Comparison of ENCODE assay signal across 21 cellular contexts in the genomic region with DNA sequence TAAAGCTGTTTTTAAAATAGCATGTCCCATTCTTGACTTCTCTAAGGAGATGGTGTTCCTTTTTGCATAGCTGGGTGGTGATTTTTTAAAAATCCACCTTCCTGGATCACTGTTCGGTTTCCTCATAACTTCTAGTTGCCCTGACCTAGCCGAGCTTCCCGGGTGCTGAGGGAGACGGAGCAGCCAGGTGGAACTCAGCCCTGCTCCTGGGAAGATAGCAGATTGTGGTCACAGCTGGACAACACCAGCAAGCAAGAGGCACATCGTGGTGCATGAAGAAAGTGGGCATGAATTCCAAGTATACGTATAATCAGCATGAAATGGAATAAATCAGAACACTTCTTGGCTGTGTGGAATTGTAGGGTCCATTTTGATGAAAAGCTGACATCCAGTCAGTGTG.
DNase-seq lines count a peak whose midpoint lies in the region; ATAC-seq lines count a peak whose summit lies in the region.
"Had no signal": no experiment of that assay in that cellular context is flagged by ENCODE, and none has a peak within 500 bp of the region (broad histone marks: within the 10 kb centered on the region; RNA-seq: fewer than 3 reads in every experiment).

No MANE protein-coding gene starts in this region.

- no peaks in the 10 kb centered on the region for H3K27me3 ChIP-seq in skeletal muscle satellite cell (ENCODE audit: control insufficient read depth, insufficient read depth, low read length)
- H3K27me3 ChIP-seq: SJCRH30, stomach, tibial nerve had no signal

- H3K4me1 Mint-ChIP-seq in activated naive CD4-positive, alpha-beta T cell treated with anti-CD3 and anti-CD28 coated beads for 36 hours (ENCODE audit: low read depth): peaks cover 8% of the 10 kb centered on the region
- H3K4me1 Mint-ChIP-seq in activated T-helper 17 cell treated with anti-CD3 and anti-CD28 coated beads, Interleukin-2, amount 50 U/mL, for 72 hours: peaks cover 6% of the 10 kb centered on the region

- no peak overlapping the region for H3K4me3 ChIP-seq in skeletal muscle satellite cell (ENCODE audit: low read length)
- H3K4me3 ChIP-seq: dorsolateral prefrontal cortex, SJCRH30, stomach, tibial nerve had no signal

- H3K4me2 ChIP-seq in skeletal muscle satellite cell (ENCODE audit: low read length): no peak overlapping the region

- no peaks in the 10 kb centered on the region for H3K27me3 Mint-ChIP-seq in activated naive CD4-positive, alpha-beta T cell treated with anti-CD3 and anti-CD28 coated beads for 36 hours (ENCODE audit: low read depth)
- H3K27me3 Mint-ChIP-seq in activated T-helper 17 cell treated with anti-CD3 and anti-CD28 coated beads, Interleukin-2, amount 50 U/mL, for 72 hours: no peaks in the 10 kb centered on the region
- H3K27me3 Mint-ChIP-seq: CD4-positive, alpha-beta memory T cell had no signal

- no peaks in the 10 kb centered on the region for H3K9me3 ChIP-seq in skeletal muscle satellite cell (replicated peaks; ENCODE audit: low read length)
- H3K9me3 ChIP-seq: stomach, tibial nerve had no signal

- CTCF ChIA-PET in activated naive CD4-positive, alpha-beta T cell treated with anti-CD3 and anti-CD28 coated beads for 36 hours (lab: Charles Lee): interaction anchor here (1.2 to 1.8 kb wide), 3 partner anchors 311 to 366 kb away, joined by 4 to 9 read pairs (median 4); a partner anchor contains a TSS

- no peak overlapping the region for H3K27ac Mint-ChIP-seq in activated naive CD4-positive, alpha-beta T cell treated with anti-CD3 and anti-CD28 coated beads for 36 hours
- peak overlapping the region; percentile 83 for H3K27ac Mint-ChIP-seq in activated T-helper 17 cell treated with anti-CD3 and anti-CD28 coated beads, Interleukin-2, amount 50 U/mL, for 72 hours

- no peaks in the 10 kb centered on the region for H3K9me3 Mint-ChIP-seq in activated naive CD4-positive, alpha-beta T cell treated with anti-CD3 and anti-CD28 coated beads for 36 hours
- H3K9me3 Mint-ChIP-seq in activated T-helper 17 cell treated with anti-CD3 and anti-CD28 coated beads, Interleukin-2, amount 50 U/mL, for 72 hours: no peaks in the 10 kb centered on the region
- H3K9me3 Mint-ChIP-seq: activated B cell treated with CpG ODN at 0.5 μM for 24 hours had no signal

- H3K36me3 ChIP-seq in skeletal muscle satellite cell (ENCODE audit: insufficient read depth, low read length): no peaks in the 10 kb centered on the region
- H3K36me3 ChIP-seq: SJCRH30, stomach, tibial nerve had no signal

- no peak for ATAC-seq in activated T-helper 17 cell treated with anti-CD3 and anti-CD28 coated beads, Interleukin-2, amount 50 U/mL, for 72 hours (replicated peaks)
- ATAC-seq in HG03039 (IDR thresholded peaks at IDR 0.05; ENCODE audit: unreplicated experiment): no peak

- H3K36me3 Mint-ChIP-seq in activated naive CD4-positive, alpha-beta T cell treated with anti-CD3 and anti-CD28 coated beads for 36 hours (ENCODE audit: low read depth): peaks cover 2% of the 10 kb centered on the region
- H3K36me3 Mint-ChIP-seq in activated T-helper 17 cell treated with anti-CD3 and anti-CD28 coated beads, Interleukin-2, amount 50 U/mL, for 72 hours (ENCODE audit: low read depth): no peaks in the 10 kb centered on the region
- H3K36me3 Mint-ChIP-seq: activated CD8-positive, alpha-beta memory T cell treated with anti-CD3 and anti-CD28 coated beads, Interleukin-2, amount 10 ng/mL, durations not matched to agents 7 days and 5 days; activated naive CD4-positive, alpha-beta T cell treated with anti-CD3 and anti-CD28 coated beads, Interleukin-2, amount 50 U/mL, for 72 hours had no signal

- intact Hi-C loops in activated naive CD4-positive, alpha-beta T cell treated with anti-CD3 and anti-CD28 coated beads for 36 hours (cut with micrococcal nuclease): loop anchor here (1.0 to 2.0 kb wide), 10 partner anchors 47 to 538 kb away; no protein-coding TSS in a partner anchor

- H3K4me3 Mint-ChIP-seq in activated naive CD4-positive, alpha-beta T cell treated with anti-CD3 and anti-CD28 coated beads for 36 hours: peak overlapping the region; percentile 52
- peak overlapping the region; percentile 53 for H3K4me3 Mint-ChIP-seq in activated T-helper 17 cell treated with anti-CD3 and anti-CD28 coated beads, Interleukin-2, amount 50 U/mL, for 72 hours

- no peak for DNase-seq in activated naive CD4-positive, alpha-beta T cell treated with anti-CD3 and anti-CD28 coated beads for 36 hours
- no peak for DNase-seq in activated naive CD4-positive, alpha-beta T cell treated with anti-CD3 and anti-CD28 coated beads, Interleukin-2, amount 50 U/mL, for 16 hours
- DNase-seq in kidney glomerular epithelial cell (lab: John Stamatoyannopoulos, UW): peak; percentile 13
- DNase-seq in DMS79 (lab: John Stamatoyannopoulos, UW): no peak
- DNase-seq in dedifferentiated amniotic fluid mesenchymal stem cell (ENCODE audit: extremely low spot score): no peak
- DNase-seq: 8988T; activated B cell treated with CpG ODN at 0.5 μM for 24 hours; central memory CD4-positive, alpha-beta T cell; NCI-H1105; NCI-H2029; NCI-H2227 treated with DMSO at 0.1 percent for 48 hours had no signal

- peaks cover 25% of the 10 kb centered on the region for H3K4me1 ChIP-seq in skeletal muscle satellite cell (ENCODE audit: control insufficient read depth, insufficient read depth, low read length)

- H3K9ac ChIP-seq in skeletal muscle satellite cell (ENCODE audit: low read depth, low read length): peak overlapping the region; percentile 48
